1 cellular context compared by ENCODE assay signal in genomic region chr5:148838357-148838756, GRCh38.
TF ChIP-seq lines count a peak whose summit lies in the region.

No MANE protein-coding gene starts in this region.

TF ChIP-seq in HepG2, 621 proteins besides CTCF, POLR2A, EP300 and RAD21:
- TF ChIP-seq ZNF878 (CRISPR knock-in tag; IDR thresholded peaks at IDR 0.05) (no peak), CBX5 (CRISPR knock-in tag; IDR thresholded peaks at IDR 0.05; ENCODE audit: borderline replicate concordance) (no peak), MNT (IDR thresholded peaks at IDR 0.05) (no peak), HNRNPK (IDR thresholded peaks at IDR 0.05; ENCODE audit: low read depth, low read length, poor library complexity, severe bottlenecking) (no peak), ZC3H13 (CRISPR knock-in tag; IDR thresholded peaks at IDR 0.05) (no peak), ZNF337 (CRISPR knock-in tag; IDR thresholded peaks at IDR 0.05; ENCODE audit: borderline replicate concordance, low read depth) (no peak)
